1 cellular context compared by ENCODE assay signal in genomic region chr11:47477323-47477722, GRCh38.
TF ChIP-seq lines count a peak whose summit lies in the region.

No MANE protein-coding gene starts in this region.

TF ChIP-seq in endothelial cell of umbilical vein, 7 proteins besides CTCF, POLR2A, EP300 and RAD21:
- TF ChIP-seq POLR2AphosphoS5 (IDR thresholded peaks at IDR 0.05; ENCODE audit: insufficient read depth, low read depth, low read length) = no peak
- TF ChIP-seq GATA2 (IDR thresholded peaks at IDR 0.05; ENCODE audit: insufficient read depth, insufficient read length, low read depth, low read length) = peak; percentile 100
- no peak for TF ChIP-seq EZH2 (IDR thresholded peaks at IDR 0.05; ENCODE audit: borderline replicate concordance, low read depth, low read length, severe bottlenecking)
- peak; percentile 85 for TF ChIP-seq FOS (IDR thresholded peaks at IDR 0.05; ENCODE audit: borderline replicate concordance, insufficient read depth, low read length)
- no peak for TF ChIP-seq MYC (IDR thresholded peaks at IDR 0.05; ENCODE audit: low read depth, low read length)
- no peak for TF ChIP-seq MAX (IDR thresholded peaks at IDR 0.05; ENCODE audit: insufficient read depth, insufficient read length)
- TF ChIP-seq JUN (IDR thresholded peaks at IDR 0.05; ENCODE audit: borderline replicate concordance, insufficient read depth, insufficient read length, low read depth) = peak; percentile 35
TF ChIP-seq in endothelial cell of umbilical vein: peak in this region for 3.
